Comparison of ENCODE assay signal across 1 cellular context in the genomic region with DNA sequence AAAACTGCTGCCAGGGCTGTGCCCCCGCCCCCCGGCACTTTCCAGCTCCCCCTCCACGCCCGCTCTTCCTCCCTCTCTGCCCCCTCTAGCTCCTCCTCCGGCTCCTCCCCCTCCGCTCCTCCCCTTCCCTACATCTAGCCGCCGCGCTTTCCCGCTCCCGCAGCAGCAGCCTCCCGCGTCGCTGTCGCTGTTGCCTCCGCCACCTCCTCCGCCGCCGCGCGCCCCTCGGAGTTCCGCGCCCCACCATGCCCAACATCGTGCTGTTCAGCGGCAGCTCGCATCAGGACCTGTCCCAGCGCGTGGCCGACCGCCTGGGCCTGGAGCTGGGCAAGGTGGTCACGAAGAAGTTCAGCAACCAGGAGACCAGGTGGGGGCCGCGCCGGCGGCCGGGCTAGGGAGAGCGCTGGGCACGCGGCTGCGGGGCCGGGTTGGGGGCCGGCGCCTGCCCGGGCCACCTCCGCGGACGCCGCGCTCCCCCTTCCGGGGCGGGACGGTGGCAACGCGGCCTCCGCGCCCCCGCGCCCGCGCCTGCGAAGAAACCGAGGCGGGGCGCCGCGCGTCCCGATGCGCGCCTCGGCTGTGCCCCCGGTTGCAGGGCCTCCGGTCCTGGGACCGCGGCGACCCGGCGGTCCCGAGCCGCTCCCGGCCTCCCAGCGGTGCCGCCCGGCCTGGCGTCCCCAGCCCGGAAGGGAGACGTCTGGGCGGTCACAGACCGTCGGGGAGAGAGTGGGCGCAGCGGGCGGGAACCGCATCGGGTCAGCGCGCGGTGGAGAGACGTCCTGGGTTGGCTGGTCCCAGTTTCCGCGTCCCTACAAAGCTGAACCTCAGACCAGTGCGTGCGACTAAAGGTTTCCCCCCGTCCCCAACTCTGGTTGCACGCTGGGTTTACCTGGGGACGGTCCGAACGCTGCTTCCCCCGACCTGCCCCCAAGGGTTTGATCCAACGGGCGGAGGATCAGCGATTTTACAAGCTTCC.
A peak's percentile ranks its signal among the peaks of the same experiment; 100 is the strongest.
TF ChIP-seq lines count a peak whose summit lies in the region.

Gene PRPS2, plus strand, starts transcription at position 160 of the 976 bp plus-strand sequence. Its CDS starts 86 bp downstream, at position 246.

TF ChIP-seq in K562, 482 proteins besides CTCF, POLR2A, EP300 and RAD21 (continued from another document and continues in another):
- TF ChIP-seq, protein P1, sequence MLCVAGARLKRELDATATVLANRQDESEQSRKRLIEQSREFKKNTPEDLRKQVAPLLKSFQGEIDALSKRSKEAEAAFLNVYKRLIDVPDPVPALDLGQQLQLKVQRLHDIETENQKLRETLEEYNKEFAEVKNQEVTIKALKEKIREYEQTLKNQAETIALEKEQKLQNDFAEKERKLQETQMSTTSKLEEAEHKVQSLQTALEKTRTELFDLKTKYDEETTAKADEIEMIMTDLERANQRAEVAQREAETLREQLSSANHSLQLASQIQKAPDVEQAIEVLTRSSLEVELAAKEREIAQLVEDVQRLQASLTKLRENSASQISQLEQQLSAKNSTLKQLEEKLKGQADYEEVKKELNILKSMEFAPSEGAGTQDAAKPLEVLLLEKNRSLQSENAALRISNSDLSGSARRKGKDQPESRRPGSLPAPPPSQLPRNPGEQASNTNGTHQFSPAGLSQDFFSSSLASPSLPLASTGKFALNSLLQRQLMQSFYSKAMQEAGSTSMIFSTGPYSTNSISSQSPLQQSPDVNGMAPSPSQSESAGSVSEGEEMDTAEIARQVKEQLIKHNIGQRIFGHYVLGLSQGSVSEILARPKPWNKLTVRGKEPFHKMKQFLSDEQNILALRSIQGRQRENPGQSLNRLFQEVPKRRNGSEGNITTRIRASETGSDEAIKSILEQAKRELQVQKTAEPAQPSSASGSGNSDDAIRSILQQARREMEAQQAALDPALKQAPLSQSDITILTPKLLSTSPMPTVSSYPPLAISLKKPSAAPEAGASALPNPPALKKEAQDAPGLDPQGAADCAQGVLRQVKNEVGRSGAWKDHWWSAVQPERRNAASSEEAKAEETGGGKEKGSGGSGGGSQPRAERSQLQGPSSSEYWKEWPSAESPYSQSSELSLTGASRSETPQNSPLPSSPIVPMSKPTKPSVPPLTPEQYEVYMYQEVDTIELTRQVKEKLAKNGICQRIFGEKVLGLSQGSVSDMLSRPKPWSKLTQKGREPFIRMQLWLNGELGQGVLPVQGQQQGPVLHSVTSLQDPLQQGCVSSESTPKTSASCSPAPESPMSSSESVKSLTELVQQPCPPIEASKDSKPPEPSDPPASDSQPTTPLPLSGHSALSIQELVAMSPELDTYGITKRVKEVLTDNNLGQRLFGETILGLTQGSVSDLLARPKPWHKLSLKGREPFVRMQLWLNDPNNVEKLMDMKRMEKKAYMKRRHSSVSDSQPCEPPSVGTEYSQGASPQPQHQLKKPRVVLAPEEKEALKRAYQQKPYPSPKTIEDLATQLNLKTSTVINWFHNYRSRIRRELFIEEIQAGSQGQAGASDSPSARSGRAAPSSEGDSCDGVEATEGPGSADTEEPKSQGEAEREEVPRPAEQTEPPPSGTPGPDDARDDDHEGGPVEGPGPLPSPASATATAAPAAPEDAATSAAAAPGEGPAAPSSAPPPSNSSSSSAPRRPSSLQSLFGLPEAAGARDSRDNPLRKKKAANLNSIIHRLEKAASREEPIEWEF (CRISPR knock-in tag; IDR thresholded peaks at IDR 0.05), result no peak
- TF ChIP-seq KAT8 (IDR thresholded peaks at IDR 0.05; ENCODE audit: low read depth), result no peak
- TF ChIP-seq, protein P2, sequence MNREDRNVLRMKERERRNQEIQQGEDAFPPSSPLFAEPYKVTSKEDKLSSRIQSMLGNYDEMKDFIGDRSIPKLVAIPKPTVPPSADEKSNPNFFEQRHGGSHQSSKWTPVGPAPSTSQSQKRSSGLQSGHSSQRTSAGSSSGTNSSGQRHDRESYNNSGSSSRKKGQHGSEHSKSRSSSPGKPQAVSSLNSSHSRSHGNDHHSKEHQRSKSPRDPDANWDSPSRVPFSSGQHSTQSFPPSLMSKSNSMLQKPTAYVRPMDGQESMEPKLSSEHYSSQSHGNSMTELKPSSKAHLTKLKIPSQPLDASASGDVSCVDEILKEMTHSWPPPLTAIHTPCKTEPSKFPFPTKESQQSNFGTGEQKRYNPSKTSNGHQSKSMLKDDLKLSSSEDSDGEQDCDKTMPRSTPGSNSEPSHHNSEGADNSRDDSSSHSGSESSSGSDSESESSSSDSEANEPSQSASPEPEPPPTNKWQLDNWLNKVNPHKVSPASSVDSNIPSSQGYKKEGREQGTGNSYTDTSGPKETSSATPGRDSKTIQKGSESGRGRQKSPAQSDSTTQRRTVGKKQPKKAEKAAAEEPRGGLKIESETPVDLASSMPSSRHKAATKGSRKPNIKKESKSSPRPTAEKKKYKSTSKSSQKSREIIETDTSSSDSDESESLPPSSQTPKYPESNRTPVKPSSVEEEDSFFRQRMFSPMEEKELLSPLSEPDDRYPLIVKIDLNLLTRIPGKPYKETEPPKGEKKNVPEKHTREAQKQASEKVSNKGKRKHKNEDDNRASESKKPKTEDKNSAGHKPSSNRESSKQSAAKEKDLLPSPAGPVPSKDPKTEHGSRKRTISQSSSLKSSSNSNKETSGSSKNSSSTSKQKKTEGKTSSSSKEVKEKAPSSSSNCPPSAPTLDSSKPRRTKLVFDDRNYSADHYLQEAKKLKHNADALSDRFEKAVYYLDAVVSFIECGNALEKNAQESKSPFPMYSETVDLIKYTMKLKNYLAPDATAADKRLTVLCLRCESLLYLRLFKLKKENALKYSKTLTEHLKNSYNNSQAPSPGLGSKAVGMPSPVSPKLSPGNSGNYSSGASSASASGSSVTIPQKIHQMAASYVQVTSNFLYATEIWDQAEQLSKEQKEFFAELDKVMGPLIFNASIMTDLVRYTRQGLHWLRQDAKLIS (CRISPR knock-in tag; IDR thresholded peaks at IDR 0.05), result no peak
- no peak for TF ChIP-seq ZNF511 (CRISPR knock-in tag; IDR thresholded peaks at IDR 0.05)
- TF ChIP-seq GATA2 (CRISPR knock-in tag; IDR thresholded peaks at IDR 0.05), result no peak
- no peak for TF ChIP-seq ZNF717 (CRISPR knock-in tag; IDR thresholded peaks at IDR 0.05)
- TF ChIP-seq NCOA6 (IDR thresholded peaks at IDR 0.05), result peak; percentile 77
- no peak for TF ChIP-seq MTA1 (IDR thresholded peaks at IDR 0.05; ENCODE audit: borderline replicate concordance)
- TF ChIP-seq MAZ (CRISPR knock-in tag; conservative IDR thresholded peaks at IDR 0.05 in 1 of 2, IDR thresholded peaks at IDR 0.05 in 1 of 2), result 0 out of 4 replicates have a peak, but pooled peaks of 1 of the 2 experiments have one; percentile 39
- TF ChIP-seq PBX2 (CRISPR knock-in tag; IDR thresholded peaks at IDR 0.05; ENCODE audit: low read depth), result no peak
- no peak for TF ChIP-seq PBX2 (tag; conservative IDR thresholded peaks at IDR 0.05; ENCODE audit: low read depth)
- TF ChIP-seq, protein P3, sequence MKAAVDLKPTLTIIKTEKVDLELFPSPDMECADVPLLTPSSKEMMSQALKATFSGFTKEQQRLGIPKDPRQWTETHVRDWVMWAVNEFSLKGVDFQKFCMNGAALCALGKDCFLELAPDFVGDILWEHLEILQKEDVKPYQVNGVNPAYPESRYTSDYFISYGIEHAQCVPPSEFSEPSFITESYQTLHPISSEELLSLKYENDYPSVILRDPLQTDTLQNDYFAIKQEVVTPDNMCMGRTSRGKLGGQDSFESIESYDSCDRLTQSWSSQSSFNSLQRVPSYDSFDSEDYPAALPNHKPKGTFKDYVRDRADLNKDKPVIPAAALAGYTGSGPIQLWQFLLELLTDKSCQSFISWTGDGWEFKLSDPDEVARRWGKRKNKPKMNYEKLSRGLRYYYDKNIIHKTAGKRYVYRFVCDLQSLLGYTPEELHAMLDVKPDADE (conservative IDR thresholded peaks at IDR 0.05; ENCODE audit: control insufficient read depth, low read depth, low read length), result no peak
- no peak for TF ChIP-seq ZNF324 (CRISPR knock-in tag; IDR thresholded peaks at IDR 0.05)
- TF ChIP-seq FOXO4 (CRISPR knock-in tag; IDR thresholded peaks at IDR 0.05), result no peak
- no peak for TF ChIP-seq ZNF449 (CRISPR knock-in tag; IDR thresholded peaks at IDR 0.05)
- no peak for TF ChIP-seq MTA3 (IDR thresholded peaks at IDR 0.05; ENCODE audit: borderline replicate concordance)
- no peak for TF ChIP-seq ZNF507 (tag; conservative IDR thresholded peaks at IDR 0.05)
- TF ChIP-seq GATAD2B (IDR thresholded peaks at IDR 0.05; ENCODE audit: borderline replicate concordance), result 0 out of 2 replicates have a peak, but pooled peaks have one; percentile 67
- no peak for TF ChIP-seq TOE1 (IDR thresholded peaks at IDR 0.05; ENCODE audit: borderline replicate concordance)
- TF ChIP-seq TOE1 (CRISPR knock-in tag; IDR thresholded peaks at IDR 0.05; ENCODE audit: borderline replicate concordance, low read depth), result no peak
- TF ChIP-seq, protein P4, sequence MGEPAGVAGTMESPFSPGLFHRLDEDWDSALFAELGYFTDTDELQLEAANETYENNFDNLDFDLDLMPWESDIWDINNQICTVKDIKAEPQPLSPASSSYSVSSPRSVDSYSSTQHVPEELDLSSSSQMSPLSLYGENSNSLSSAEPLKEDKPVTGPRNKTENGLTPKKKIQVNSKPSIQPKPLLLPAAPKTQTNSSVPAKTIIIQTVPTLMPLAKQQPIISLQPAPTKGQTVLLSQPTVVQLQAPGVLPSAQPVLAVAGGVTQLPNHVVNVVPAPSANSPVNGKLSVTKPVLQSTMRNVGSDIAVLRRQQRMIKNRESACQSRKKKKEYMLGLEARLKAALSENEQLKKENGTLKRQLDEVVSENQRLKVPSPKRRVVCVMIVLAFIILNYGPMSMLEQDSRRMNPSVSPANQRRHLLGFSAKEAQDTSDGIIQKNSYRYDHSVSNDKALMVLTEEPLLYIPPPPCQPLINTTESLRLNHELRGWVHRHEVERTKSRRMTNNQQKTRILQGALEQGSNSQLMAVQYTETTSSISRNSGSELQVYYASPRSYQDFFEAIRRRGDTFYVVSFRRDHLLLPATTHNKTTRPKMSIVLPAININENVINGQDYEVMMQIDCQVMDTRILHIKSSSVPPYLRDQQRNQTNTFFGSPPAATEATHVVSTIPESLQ (CRISPR knock-in tag; IDR thresholded peaks at IDR 0.05), result no peak
- no peak for TF ChIP-seq ZNF140 (CRISPR knock-in tag; IDR thresholded peaks at IDR 0.05)
- TF ChIP-seq FIP1L1 (IDR thresholded peaks at IDR 0.05; ENCODE audit: low read depth, low read length, poor library complexity, severe bottlenecking), result no peak
- no peak for TF ChIP-seq TFAM (CRISPR knock-in tag; conservative IDR thresholded peaks at IDR 0.05)
- 0 out of 2 replicates have a peak, but pooled peaks have one; percentile 45 for TF ChIP-seq HNRNPL (IDR thresholded peaks at IDR 0.05; ENCODE audit: low read depth, low read length)
- no peak for TF ChIP-seq EWSR1 (IDR thresholded peaks at IDR 0.05; ENCODE audit: borderline replicate concordance, low read depth, partially characterized antibody)
- TF ChIP-seq POLR3A (IDR thresholded peaks at IDR 0.05; ENCODE audit: borderline replicate concordance, extremely low read depth, insufficient read depth, insufficient read length), result no peak
- TF ChIP-seq CREB1 (IDR thresholded peaks at IDR 0.05), result no peak
- TF ChIP-seq CREB1 (CRISPR knock-in tag; IDR thresholded peaks at IDR 0.05), result no peak
- no peak for TF ChIP-seq RFX5 (IDR thresholded peaks at IDR 0.05; ENCODE audit: low read depth, low read length)
- TF ChIP-seq EGR1 (conservative IDR thresholded peaks at IDR 0.05), result 0 out of 2 replicates have a peak, but pooled peaks have one; percentile 10
